Comparison of ENCODE assay signal across 17 cellular contexts in genomic region chr1:205743977-205744376, GRCh38. TPM values are rescaled to one million over a fixed set of nuclear protein-coding genes. Genes with fewer than 3 reads are reported as not detected.
A peak's percentile ranks its signal among the peaks of the same experiment; 100 is the strongest.
DNase-seq lines count a peak whose midpoint lies in the region; ATAC-seq, FAIRE-seq and TF ChIP-seq lines count a peak whose summit lies in the region.
"Had no signal": no experiment of that assay in that cellular context is flagged by ENCODE, and none has a peak within 500 bp of the region (broad histone marks: within the 10 kb centered on the region; RNA-seq: fewer than 3 reads in every experiment).

No MANE protein-coding gene starts in this region.

- H3K4me3 ChIP-seq in iPS-20b (ENCODE audit: low read length) (peak overlapping the region; percentile 25; the same call in 1 of the 2 replicates), small intestine (ENCODE audit: low read depth in 1 of 2, low read length in 2 of 2) (no peak overlapping the region)
- H3K4me3 ChIP-seq: heart left ventricle, SJSA1, tibial artery had no signal

- FAIRE-seq in GM12892 (lab: Jason Lieb, UNC) (no peak), small intestine (lab: Jason Lieb, UNC) (no peak), RCC 7860 (lab: Jason Lieb, UNC) (no peak)

- no peak overlapping the region for H3K4me3 Mint-ChIP-seq in CD4-positive, alpha-beta T cell
- H3K4me3 Mint-ChIP-seq in activated CD4-positive, alpha-beta memory T cell treated with anti-CD3 and anti-CD28 coated beads for 36 hours = no peak overlapping the region

- CTCF ChIA-PET in CD4-positive, alpha-beta T cell (lab: Charles Lee) = interaction anchor here (2.0 kb wide), 1 partner anchor 86 kb away, joined by 6 read pairs; no protein-coding TSS in a partner anchor
- CTCF ChIA-PET in activated CD4-positive, alpha-beta memory T cell treated with anti-CD3 and anti-CD28 coated beads for 36 hours (lab: Charles Lee) = interaction anchor here (1.9 kb wide), 1 partner anchor 32 kb away, joined by 6 read pairs; no protein-coding TSS in a partner anchor

- H3K9me3 ChIP-seq in CD4-positive, alpha-beta T cell (ENCODE audit: control insufficient read depth, low read length) = no peaks in the 10 kb centered on the region
- H3K9me3 ChIP-seq in iPS-20b (ENCODE audit: insufficient read depth, low read depth, low read length) (no peaks in the 10 kb centered on the region), small intestine (ENCODE audit: control insufficient read depth, low read depth) (no peaks in the 10 kb centered on the region)
- H3K9me3 ChIP-seq: BE2C, heart left ventricle, SJSA1, tibial artery had no signal

- H3K27ac ChIP-seq in CD4-positive, alpha-beta T cell (ENCODE audit: low read depth, low read length) = no peak overlapping the region
- H3K27ac ChIP-seq in iPS-20b (ENCODE audit: low read length) (no peak overlapping the region), small intestine (ENCODE audit: low read depth in 1 of 2, low read length in 1 of 2) (no peak overlapping the region)
- H3K27ac ChIP-seq: tibial artery had no signal

- in situ Hi-C loops in G401 (cut with HindIII; ENCODE audit: low sequenced_read_pairs) = no loop called here

- H3K27me3 Mint-ChIP-seq in CD4-positive, alpha-beta T cell = no peaks in the 10 kb centered on the region
- no peaks in the 10 kb centered on the region for H3K27me3 Mint-ChIP-seq in activated CD4-positive, alpha-beta memory T cell treated with anti-CD3 and anti-CD28 coated beads for 36 hours

- H3K27me3 ChIP-seq in CD4-positive, alpha-beta T cell (ENCODE audit: control insufficient read depth, insufficient read depth, low read length) = no peaks in the 10 kb centered on the region
- H3K27me3 ChIP-seq in iPS-20b (ENCODE audit: insufficient read depth, low read length) (no peaks in the 10 kb centered on the region), small intestine (ENCODE audit: control insufficient read depth in 2 of 2, insufficient read depth in 2 of 2, low read length in 2 of 2) (no peaks in the 10 kb centered on the region)
- H3K27me3 ChIP-seq: BE2C, heart left ventricle, SJSA1, tibial artery had no signal

- POLR2A ChIA-PET in CD4-positive, alpha-beta T cell (lab: Charles Lee) = interaction anchor here (0.6 to 2.3 kb wide), 2 partner anchors 10 to 113 kb away, joined by 3 to 7 read pairs; no protein-coding TSS in a partner anchor
- POLR2A ChIA-PET in activated CD4-positive, alpha-beta memory T cell treated with anti-CD3 and anti-CD28 coated beads for 36 hours (lab: Charles Lee) = no interaction called here

- H3K27ac Mint-ChIP-seq in CD4-positive, alpha-beta T cell = peak overlapping the region; percentile 43
- H3K27ac Mint-ChIP-seq in activated CD4-positive, alpha-beta memory T cell treated with anti-CD3 and anti-CD28 coated beads for 36 hours = peak overlapping the region; percentile 43

- H3K9me3 Mint-ChIP-seq in CD4-positive, alpha-beta T cell = no peaks in the 10 kb centered on the region
- H3K9me3 Mint-ChIP-seq in activated CD4-positive, alpha-beta memory T cell treated with anti-CD3 and anti-CD28 coated beads for 36 hours = no peaks in the 10 kb centered on the region

- peaks cover 38% of the 10 kb centered on the region for H3K4me1 ChIP-seq in iPS-20b (ENCODE audit: insufficient read depth, low read length)
- peaks cover 3 to 13% of the 10 kb centered on the region in 2 donors for H3K4me1 ChIP-seq in small intestine (ENCODE audit: control insufficient read depth in 2 of 2, insufficient read depth in 1 of 2, low read depth in 1 of 2, low read length in 1 of 2)

- no peak for TF ChIP-seq CTCF in CD4-positive, alpha-beta T cell (IDR thresholded peaks at IDR 0.05)

- H3K36me3 ChIP-seq in iPS-20b (ENCODE audit: insufficient read depth, low read depth, low read length) (peaks cover 42% of the 10 kb centered on the region), small intestine (ENCODE audit: control insufficient read depth in 2 of 2, insufficient read depth in 2 of 2, low read length in 2 of 2) (no peaks in the 10 kb centered on the region)

- H3K9ac ChIP-seq in iPS-20b (ENCODE audit: low read depth, low read length) = no peak overlapping the region

- no peak for DNase-seq in CD4-positive, alpha-beta T cell
- DNase-seq in GM12892 (ENCODE audit: insufficient read length) = no peak
- no peak for DNase-seq in activated CD4-positive, alpha-beta memory T cell treated with anti-CD3 and anti-CD28 coated beads for 36 hours
- DNase-seq in small intestine = no peak
- no peak for DNase-seq in RCC 7860 (ENCODE audit: low spot score)
- no peak for DNase-seq in SK-N-DZ (ENCODE audit: low spot score)
- no peak for DNase-seq in G401 (ENCODE audit: low spot score)
- DNase-seq: activated CD8-positive, alpha-beta memory T cell treated with anti-CD3 and anti-CD28 coated beads, Interleukin-2, amount 50 U/mL, for 4 hours; BE2C; DMS79; heart left ventricle; kidney glomerular epithelial cell; NCI-H2081 treated with DMSO at 0.1 percent for 48 hours; retina; tibial artery had no signal

- no peak for ATAC-seq in CD4-positive, alpha-beta T cell (ENCODE audit: poor library complexity)

- peaks cover 26% of the 10 kb centered on the region for H3K36me3 Mint-ChIP-seq in CD4-positive, alpha-beta T cell (ENCODE audit: low read depth)
- peaks cover 22% of the 10 kb centered on the region for H3K36me3 Mint-ChIP-seq in activated CD4-positive, alpha-beta memory T cell treated with anti-CD3 and anti-CD28 coated beads for 36 hours

- peaks cover 78% of the 10 kb centered on the region for H3K4me1 Mint-ChIP-seq in CD4-positive, alpha-beta T cell (ENCODE audit: low read depth)
- H3K4me1 Mint-ChIP-seq in activated CD4-positive, alpha-beta memory T cell treated with anti-CD3 and anti-CD28 coated beads for 36 hours (ENCODE audit: low read depth) = peaks cover 59% of the 10 kb centered on the region

- 33 to 45% (median 44%) methylated on average over 4 of the region's 4 CpGs for WGBS in small intestine, 3 donors

- TF ChIP-seq POLR2A in GM12892 (IDR thresholded peaks at IDR 0.05; ENCODE audit: low read depth, low read length) = 0 out of 2 replicates have a peak, but pooled peaks have one; percentile 20

- intact Hi-C loops in CD4-positive, alpha-beta T cell (cut with DNase I, micrococcal nuclease) = no loop called here
- intact Hi-C loops in activated CD4-positive, alpha-beta memory T cell treated with anti-CD3 and anti-CD28 coated beads for 36 hours (cut with micrococcal nuclease) = no loop called here

RNA-seq across cellular contexts. Expression of gene NUCKS1, which starts 6.0 kb away (rescaled TPM):
- total RNA-seq in CD4-positive, alpha-beta T cell = 10 to 100 TPM; 80.6 to 84.7 TPM
- 56.8 TPM for polyA plus RNA-seq in GM12892 (2012; ENCODE audit: missing spikeins)
- 100 to 1,000 TPM; 149 to 202 TPM for total RNA-seq in activated CD4-positive, alpha-beta memory T cell treated with anti-CD3 and anti-CD28 coated beads for 36 hours
- 10 to 100 TPM in 2 of 3 donors, 1 to 10 TPM in 1; 7.8 to 52.5 (median 11.6) TPM for polyA plus RNA-seq in small intestine
- polyA plus RNA-seq in SK-N-DZ (2014; cell fraction: cytosol; rRNA removed) = 111 TPM in 2 replicates
- polyA plus RNA-seq in SK-N-DZ (2014; cell fraction: nucleus; rRNA removed) = 39.0 and 45.0 TPM in 2 replicates
- total RNA-seq in G401 (2014; rRNA removed; shearing (Covaris generic)) = 142 and 190 TPM in 2 replicates

RNA-seq across cellular contexts. Expression of gene RAB29, which starts 31.3 kb away (rescaled TPM):
- 10 to 100 TPM; 11.7 to 11.8 TPM for total RNA-seq in CD4-positive, alpha-beta T cell
- polyA plus RNA-seq in GM12892 (2012; ENCODE audit: missing spikeins) = 14.0 TPM
- 10 to 100 TPM; 31.5 to 31.6 TPM for total RNA-seq in activated CD4-positive, alpha-beta memory T cell treated with anti-CD3 and anti-CD28 coated beads for 36 hours
- 10 to 100 TPM in 1 of 3 donors, 1 to 10 TPM in 2; 7.4 to 10.3 (median 7.6) TPM for polyA plus RNA-seq in small intestine
- polyA plus RNA-seq in SK-N-DZ (2014; cell fraction: cytosol; rRNA removed) = 7.1 and 8.1 TPM in 2 replicates
- 2.1 and 3.7 TPM in 2 replicates for polyA plus RNA-seq in SK-N-DZ (2014; cell fraction: nucleus; rRNA removed)
- 6.8 and 8.9 TPM in 2 replicates for total RNA-seq in G401 (2014; rRNA removed; shearing (Covaris generic))
